22 cellular contexts compared by ENCODE assay signal in genomic region chr2:96535331-96535730, GRCh38. TPM values are rescaled to one million over a fixed set of nuclear protein-coding genes. Genes with fewer than 3 reads are reported as not detected.
DNase-seq lines count a peak whose midpoint lies in the region; ATAC-seq and TF ChIP-seq lines count a peak whose summit lies in the region.
"Had no signal": no experiment of that assay in that cellular context is flagged by ENCODE, and none has a peak within 500 bp of the region (broad histone marks: within the 10 kb centered on the region; RNA-seq: fewer than 3 reads in every experiment).

No MANE protein-coding gene starts in this region.

- no peak for DNase-seq in T-helper 1 cell
- no peak for DNase-seq in CD4-positive, alpha-beta T cell
- no peak for DNase-seq in ascending aorta (ENCODE audit: low spot score in 2 of 2)
- peak in 1 of 2 donors; percentile 35 for DNase-seq in psoas muscle
- DNase-seq in activated CD4-positive, CD25-positive, alpha-beta regulatory T cell treated with anti-CD3 and anti-CD28 coated beads, Interleukin-2, amount 50 U/mL, for 72 hours, result no peak
- DNase-seq: activated T-cell treated with anti-CD3 and anti-CD28 coated beads, Interleukin-2, amount 50 U/mL, for 72 hours; caudate nucleus; DMS79 treated with DMSO at 0.1 percent for 48 hours; effector memory CD4-positive, alpha-beta T cell; KBM-7; NCI-H1048; NCI-H748 treated with DMSO at 0.1 percent for 48 hours; stimulated activated naive B cell treated with anti-CD40 and anti-IgM and Interleukin-4, amounts not matched to agents 10 μg/mL and 1 μg/mL and 100 μg/mL, for 72 hours; trophoblast cell had no signal

- 89 to 95% (median 90%) methylated on average over 4 of the region's 4 CpGs for WGBS in psoas muscle, 3 donors

- TF ChIP-seq CTCF in CD4-positive, alpha-beta T cell (IDR thresholded peaks at IDR 0.05), result no peak
- TF ChIP-seq CTCF in ascending aorta (IDR thresholded peaks at IDR 0.05), result no peak
- no peak for TF ChIP-seq CTCF in psoas muscle (IDR thresholded peaks at IDR 0.05)

- no peaks in the 10 kb centered on the region for H3K27me3 Mint-ChIP-seq in T-helper 1 cell treated with Interleukin-12 subunit alpha and Interleukin-12 subunit beta and Interleukin-4 antibody, amounts not matched to agents 30 μg/mL and 1 μg/mL, for 36 hours (ENCODE audit: low read depth)
- H3K27me3 Mint-ChIP-seq in CD4-positive, alpha-beta T cell, result no peaks in the 10 kb centered on the region
- H3K27me3 Mint-ChIP-seq: stimulated activated naive B cell treated with anti-CD40 and anti-IgM and Interleukin-4, amounts not matched to agents 10 μg/mL and 1 μg/mL and 100 μg/mL, for 72 hours had no signal

- peaks cover 68% of the 10 kb centered on the region for H3K4me1 Mint-ChIP-seq in T-helper 1 cell treated with Interleukin-12 subunit alpha and Interleukin-12 subunit beta and Interleukin-4 antibody, amounts not matched to agents 30 μg/mL and 1 μg/mL, for 36 hours (ENCODE audit: low read depth)
- peaks cover 60% of the 10 kb centered on the region for H3K4me1 Mint-ChIP-seq in CD4-positive, alpha-beta T cell (ENCODE audit: low read depth)

- H3K4me3 Mint-ChIP-seq in T-helper 1 cell treated with Interleukin-12 subunit alpha and Interleukin-12 subunit beta and Interleukin-4 antibody, amounts not matched to agents 30 μg/mL and 1 μg/mL, for 36 hours, result no peak overlapping the region
- H3K4me3 Mint-ChIP-seq in CD4-positive, alpha-beta T cell, result peak overlapping the region; percentile 62

- H3K4me1 ChIP-seq in ascending aorta, result peaks cover 39 to 67% of the 10 kb centered on the region in 2 donors
- H3K4me1 ChIP-seq in psoas muscle, result peaks cover 76% of the 10 kb centered on the region

- H3K27me3 ChIP-seq in CD4-positive, alpha-beta T cell (ENCODE audit: control insufficient read depth, insufficient read depth, low read length), result no peaks in the 10 kb centered on the region
- H3K27me3 ChIP-seq in ascending aorta, result no peaks in the 10 kb centered on the region
- H3K27me3 ChIP-seq in psoas muscle (ENCODE audit: insufficient read depth in 3 of 3, low read length in 2 of 3), result no peaks in the 10 kb centered on the region

- H3K36me3 ChIP-seq in ascending aorta, result peaks cover 0 to 9% of the 10 kb centered on the region in 2 donors
- no peaks in the 10 kb centered on the region for H3K36me3 ChIP-seq in psoas muscle (ENCODE audit: insufficient read depth in 1 of 2, low read depth in 1 of 2)

- H3K27ac Mint-ChIP-seq in T-helper 1 cell treated with Interleukin-12 subunit alpha and Interleukin-12 subunit beta and Interleukin-4 antibody, amounts not matched to agents 30 μg/mL and 1 μg/mL, for 36 hours, result peak overlapping the region; percentile 26
- peak overlapping the region; percentile 99 for H3K27ac Mint-ChIP-seq in CD4-positive, alpha-beta T cell

- CTCF ChIA-PET in CD4-positive, alpha-beta T cell (lab: Charles Lee), result no interaction called here

- no peak overlapping the region for H3K27ac ChIP-seq in CD4-positive, alpha-beta T cell (ENCODE audit: low read depth, low read length)
- H3K27ac ChIP-seq in ascending aorta (peak overlapping the region; percentile 96 to 99), psoas muscle (peak overlapping the region; percentile 98)

- H3K9me3 ChIP-seq in CD4-positive, alpha-beta T cell (ENCODE audit: control insufficient read depth, low read length), result no peaks in the 10 kb centered on the region
- H3K9me3 ChIP-seq in ascending aorta (no peaks in the 10 kb centered on the region), psoas muscle (no peaks in the 10 kb centered on the region)
- H3K9me3 ChIP-seq: SK-N-SH had no signal

- POLR2A ChIA-PET in CD4-positive, alpha-beta T cell (lab: Charles Lee), result interaction anchor here (7.1 kb wide), 1 partner anchor 7 kb away, joined by 180 read pairs; no protein-coding TSS in a partner anchor

- peaks cover 22% of the 10 kb centered on the region for H3K36me3 Mint-ChIP-seq in T-helper 1 cell treated with Interleukin-12 subunit alpha and Interleukin-12 subunit beta and Interleukin-4 antibody, amounts not matched to agents 30 μg/mL and 1 μg/mL, for 36 hours (ENCODE audit: low read depth)
- H3K36me3 Mint-ChIP-seq in CD4-positive, alpha-beta T cell (ENCODE audit: low read depth), result peaks cover 35% of the 10 kb centered on the region

- no peak for ATAC-seq in CD4-positive, alpha-beta T cell (ENCODE audit: poor library complexity)
- ATAC-seq in psoas muscle, result no peak
- no peak for ATAC-seq in GM18519 (IDR thresholded peaks at IDR 0.05; ENCODE audit: low FRiP score, unreplicated experiment)
- ATAC-seq in GM18502 (IDR thresholded peaks at IDR 0.05; ENCODE audit: poor library complexity, unreplicated experiment), result no peak
- ATAC-seq: activated T-cell treated with anti-CD3 and anti-CD28 coated beads, Interleukin-2, amount 50 U/mL, for 72 hours; HCT116; left lobe of liver; stimulated activated naive B cell treated with anti-CD40 and anti-IgM and Interleukin-4, amounts not matched to agents 10 μg/mL and 1 μg/mL and 100 μg/mL, for 72 hours had no signal

- H3K9me3 Mint-ChIP-seq in T-helper 1 cell treated with Interleukin-12 subunit alpha and Interleukin-12 subunit beta and Interleukin-4 antibody, amounts not matched to agents 30 μg/mL and 1 μg/mL, for 36 hours, result no peaks in the 10 kb centered on the region
- no peaks in the 10 kb centered on the region for H3K9me3 Mint-ChIP-seq in CD4-positive, alpha-beta T cell
- H3K9me3 Mint-ChIP-seq: activated T-cell treated with anti-CD3 and anti-CD28 coated beads, Interleukin-2, amount 50 U/mL, for 72 hours; stimulated activated naive B cell treated with anti-CD40 and anti-IgM and Interleukin-4, amounts not matched to agents 10 μg/mL and 1 μg/mL and 100 μg/mL, for 72 hours had no signal

- H3K4me3 ChIP-seq in ascending aorta (no peak overlapping the region), psoas muscle (no peak overlapping the region)
- H3K4me3 ChIP-seq: PC-9 had no signal

- intact Hi-C loops in CD4-positive, alpha-beta T cell (cut with DNase I, micrococcal nuclease), result loop anchor here (5.0 to 10.0 kb wide), 8 partner anchors 48 to 1109 kb away; partner anchors contain the start of genes DUSP2 (in 2 of the 2), CNNM3 (in 1 of the 2), COX5B (in 1 of the 2) and KANSL3 (in 1 of the 2)
- intact Hi-C loops in ascending aorta (cut with DNase I), result loop anchor here (5.0 kb wide), 1 partner anchor 372 kb away; no protein-coding TSS in a partner anchor
- intact Hi-C loops in psoas muscle (cut with DNase I), result loop anchor here in 1 of 2 donors (5.0 kb wide), 1 partner anchor 102 kb away; the partner anchor contains the start of gene KANSL3

RNA-seq across cellular contexts. Expression of gene ARID5A, which starts 1.2 kb away (rescaled TPM):
- 100 to 1,000 TPM; 326 to 342 TPM for total RNA-seq in CD4-positive, alpha-beta T cell
- total RNA-seq in ascending aorta (267 TPM), psoas muscle (10 to 100 TPM; 25.7 to 73.6 (median 37.8) TPM)
- 10 to 100 TPM; 12.9 to 29.9 (median 18.2) TPM for polyA plus RNA-seq in psoas muscle

RNA-seq across cellular contexts. Expression of gene NEURL3, which starts 30.2 kb away (rescaled TPM):
- not detected for total RNA-seq in CD4-positive, alpha-beta T cell
- total RNA-seq in ascending aorta (not detected), psoas muscle (under 1 TPM in 1 of 4 donors, not detected in 3; 0.59 TPM)
- polyA plus RNA-seq in psoas muscle, result under 1 TPM in 2 of 3 donors, not detected in 1; 0.09 TPM
- polyA plus RNA-seq: CD14-positive monocyte had no signal
